ENCODE assay signal across 26 cellular contexts in genomic region chrX:107656965-107657364, GRCh38.
"Had no signal": no experiment of that assay in that cellular context is flagged by ENCODE, and none has a peak within 500 bp of the region (broad histone marks: within the 10 kb centered on the region; RNA-seq: fewer than 3 reads in every experiment).

No MANE protein-coding gene starts in this region.

- H3K36me3 Mint-ChIP-seq: mesothelial cell of epicardium; naive B cell; natural killer cell treated with Interleukin-12 subunit alpha and Interleukin-12 subunit beta and Interleukin-15 and Interleukin-18, amount 100 ng/mL, for 72 hours had no signal

- H3K4me1 ChIP-seq: colonic mucosa, pancreas had no signal

- H3K9me3 ChIP-seq: colonic mucosa, esophagus muscularis mucosa, gastroesophageal sphincter, heart left ventricle, left lung, mucosa of descending colon, neutrophil, pancreas, stomach, tibial artery, upper lobe of left lung had no signal

- H3K4me3 Mint-ChIP-seq: dendritic cell treated with granulocyte-macrophage colony-stimulating factor and Interleukin-4, amounts not matched to agents 40 ng/mL and 50 ng/mL, for 4 days; mesothelial cell of epicardium; naive B cell; natural killer cell treated with Interleukin-12 subunit alpha and Interleukin-12 subunit beta and Interleukin-15 and Interleukin-18, amount 100 ng/mL, for 72 hours; neural crest cell; stimulated activated effector memory CD8-positive, alpha-beta T cell treated with anti-CD3 and anti-CD28 coated beads, Interleukin-12 subunit alpha, Interleukin-12 subunit beta, amount 100 ng/mL, for 72 hours had no signal

- H3K9me3 Mint-ChIP-seq: dendritic cell treated with granulocyte-macrophage colony-stimulating factor and Interleukin-4, amounts not matched to agents 40 ng/mL and 50 ng/mL, for 4 days; naive B cell; natural killer cell treated with Interleukin-12 subunit alpha and Interleukin-12 subunit beta and Interleukin-15 and Interleukin-18, amount 100 ng/mL, for 72 hours; neural crest cell; stimulated activated effector memory CD8-positive, alpha-beta T cell treated with anti-CD3 and anti-CD28 coated beads, Interleukin-12 subunit alpha, Interleukin-12 subunit beta, amount 100 ng/mL, for 72 hours had no signal

- H3K36me3 ChIP-seq: colonic mucosa, esophagus muscularis mucosa, heart left ventricle, left lung, neutrophil, pancreas, tibial artery, upper lobe of left lung had no signal

- H3K27me3 Mint-ChIP-seq: dendritic cell treated with granulocyte-macrophage colony-stimulating factor and Interleukin-4, amounts not matched to agents 40 ng/mL and 50 ng/mL, for 4 days had no signal

- H3K27ac Mint-ChIP-seq: mesothelial cell of epicardium; naive B cell; natural killer cell treated with Interleukin-12 subunit alpha and Interleukin-12 subunit beta and Interleukin-15 and Interleukin-18, amount 100 ng/mL, for 72 hours had no signal

- DNase-seq: colonic mucosa; effector memory CD4-positive, alpha-beta T cell; foreskin keratinocyte; heart left ventricle; kidney; left lung; mesenchymal stem cell; mucosa of descending colon; naive B cell; pancreas; retina; stimulated activated CD4-positive, alpha-beta T cell treated with anti-CD3 and anti-CD28 coated beads, Interleukin-2, amount 100 ng/mL, for 24 hours; stimulated activated CD4-positive, alpha-beta T cell treated with anti-CD3 and anti-CD28 coated beads, Interleukin-4, amount 100 ng/mL, for 24 hours; stimulated activated naive CD4-positive, alpha-beta T cell treated with Interleukin-2 at 50 U/mL for 16 hours; stomach; tibial artery; upper lobe of left lung had no signal

- H3K4me3 ChIP-seq: colonic mucosa, esophagus muscularis mucosa, gastroesophageal sphincter, heart left ventricle, hepatocyte, left lung, mucosa of descending colon, pancreas, stomach, tibial artery, upper lobe of left lung had no signal

- H3K27ac ChIP-seq: colonic mucosa, esophagus muscularis mucosa, foreskin keratinocyte, gastroesophageal sphincter, heart left ventricle, hepatocyte, left lung, neutrophil, pancreas, stomach, tibial artery, upper lobe of left lung had no signal

- H3K27me3 ChIP-seq: colonic mucosa, esophagus muscularis mucosa, foreskin keratinocyte, gastroesophageal sphincter, hepatocyte, left lung, neutrophil, pancreas, stomach, tibial artery, upper lobe of left lung had no signal
